ENCODE assay signal across 2 cellular contexts in the genomic region with DNA sequence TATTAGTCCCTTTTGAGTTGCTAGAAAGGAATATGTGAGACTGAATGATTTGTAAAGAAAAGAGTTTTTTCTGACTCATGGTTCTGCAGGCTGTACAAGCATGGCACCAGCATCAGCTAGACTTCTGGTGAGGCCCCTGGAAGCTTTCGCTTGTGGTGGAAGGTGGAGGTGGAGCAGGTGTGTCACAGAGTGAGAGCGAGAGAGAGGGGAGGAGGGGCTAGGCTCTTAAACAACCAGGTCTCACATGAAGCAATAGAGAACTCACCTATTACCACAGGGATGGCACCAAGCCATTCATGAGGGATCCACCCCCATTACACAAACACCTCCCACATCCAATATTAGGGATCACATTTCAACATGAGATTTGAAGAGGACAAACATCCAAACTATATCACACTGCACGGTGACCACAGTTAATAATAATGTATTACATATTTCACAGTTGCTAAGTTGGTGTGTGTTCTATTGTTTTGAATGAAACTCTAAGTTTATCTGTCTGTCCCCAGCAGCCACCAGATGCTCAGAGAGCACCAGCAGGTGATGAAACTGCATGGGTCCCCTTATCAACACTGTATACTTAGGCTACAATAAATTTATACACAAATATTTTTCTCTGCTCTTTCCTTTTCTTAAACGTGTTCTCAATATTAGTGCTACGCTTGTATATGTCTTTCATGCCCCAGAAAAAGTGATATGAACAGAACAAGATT.
TF ChIP-seq lines count a peak whose summit lies in the region.

No MANE protein-coding gene starts in this region.

TF ChIP-seq in GM23338, 12 proteins besides CTCF, POLR2A, EP300 and RAD21 (continues in another document):
- TF ChIP-seq ZNF114 (CRISPR knock-in tag; IDR thresholded peaks at IDR 0.05) (no peak), CREB1 (CRISPR knock-in tag; IDR thresholded peaks at IDR 0.05; ENCODE audit: low read depth) (no peak), EZH2 (IDR thresholded peaks at IDR 0.05; ENCODE audit: low read depth, unreplicated experiment) (no peak), NANOG (IDR thresholded peaks at IDR 0.05; ENCODE audit: borderline replicate concordance) (no peak), JUNB (IDR thresholded peaks at IDR 0.05; ENCODE audit: unreplicated experiment) (no peak), ZNF331 (CRISPR knock-in tag; IDR thresholded peaks at IDR 0.05; ENCODE audit: low read depth) (no peak)
- TF ChIP-seq, protein P1, sequence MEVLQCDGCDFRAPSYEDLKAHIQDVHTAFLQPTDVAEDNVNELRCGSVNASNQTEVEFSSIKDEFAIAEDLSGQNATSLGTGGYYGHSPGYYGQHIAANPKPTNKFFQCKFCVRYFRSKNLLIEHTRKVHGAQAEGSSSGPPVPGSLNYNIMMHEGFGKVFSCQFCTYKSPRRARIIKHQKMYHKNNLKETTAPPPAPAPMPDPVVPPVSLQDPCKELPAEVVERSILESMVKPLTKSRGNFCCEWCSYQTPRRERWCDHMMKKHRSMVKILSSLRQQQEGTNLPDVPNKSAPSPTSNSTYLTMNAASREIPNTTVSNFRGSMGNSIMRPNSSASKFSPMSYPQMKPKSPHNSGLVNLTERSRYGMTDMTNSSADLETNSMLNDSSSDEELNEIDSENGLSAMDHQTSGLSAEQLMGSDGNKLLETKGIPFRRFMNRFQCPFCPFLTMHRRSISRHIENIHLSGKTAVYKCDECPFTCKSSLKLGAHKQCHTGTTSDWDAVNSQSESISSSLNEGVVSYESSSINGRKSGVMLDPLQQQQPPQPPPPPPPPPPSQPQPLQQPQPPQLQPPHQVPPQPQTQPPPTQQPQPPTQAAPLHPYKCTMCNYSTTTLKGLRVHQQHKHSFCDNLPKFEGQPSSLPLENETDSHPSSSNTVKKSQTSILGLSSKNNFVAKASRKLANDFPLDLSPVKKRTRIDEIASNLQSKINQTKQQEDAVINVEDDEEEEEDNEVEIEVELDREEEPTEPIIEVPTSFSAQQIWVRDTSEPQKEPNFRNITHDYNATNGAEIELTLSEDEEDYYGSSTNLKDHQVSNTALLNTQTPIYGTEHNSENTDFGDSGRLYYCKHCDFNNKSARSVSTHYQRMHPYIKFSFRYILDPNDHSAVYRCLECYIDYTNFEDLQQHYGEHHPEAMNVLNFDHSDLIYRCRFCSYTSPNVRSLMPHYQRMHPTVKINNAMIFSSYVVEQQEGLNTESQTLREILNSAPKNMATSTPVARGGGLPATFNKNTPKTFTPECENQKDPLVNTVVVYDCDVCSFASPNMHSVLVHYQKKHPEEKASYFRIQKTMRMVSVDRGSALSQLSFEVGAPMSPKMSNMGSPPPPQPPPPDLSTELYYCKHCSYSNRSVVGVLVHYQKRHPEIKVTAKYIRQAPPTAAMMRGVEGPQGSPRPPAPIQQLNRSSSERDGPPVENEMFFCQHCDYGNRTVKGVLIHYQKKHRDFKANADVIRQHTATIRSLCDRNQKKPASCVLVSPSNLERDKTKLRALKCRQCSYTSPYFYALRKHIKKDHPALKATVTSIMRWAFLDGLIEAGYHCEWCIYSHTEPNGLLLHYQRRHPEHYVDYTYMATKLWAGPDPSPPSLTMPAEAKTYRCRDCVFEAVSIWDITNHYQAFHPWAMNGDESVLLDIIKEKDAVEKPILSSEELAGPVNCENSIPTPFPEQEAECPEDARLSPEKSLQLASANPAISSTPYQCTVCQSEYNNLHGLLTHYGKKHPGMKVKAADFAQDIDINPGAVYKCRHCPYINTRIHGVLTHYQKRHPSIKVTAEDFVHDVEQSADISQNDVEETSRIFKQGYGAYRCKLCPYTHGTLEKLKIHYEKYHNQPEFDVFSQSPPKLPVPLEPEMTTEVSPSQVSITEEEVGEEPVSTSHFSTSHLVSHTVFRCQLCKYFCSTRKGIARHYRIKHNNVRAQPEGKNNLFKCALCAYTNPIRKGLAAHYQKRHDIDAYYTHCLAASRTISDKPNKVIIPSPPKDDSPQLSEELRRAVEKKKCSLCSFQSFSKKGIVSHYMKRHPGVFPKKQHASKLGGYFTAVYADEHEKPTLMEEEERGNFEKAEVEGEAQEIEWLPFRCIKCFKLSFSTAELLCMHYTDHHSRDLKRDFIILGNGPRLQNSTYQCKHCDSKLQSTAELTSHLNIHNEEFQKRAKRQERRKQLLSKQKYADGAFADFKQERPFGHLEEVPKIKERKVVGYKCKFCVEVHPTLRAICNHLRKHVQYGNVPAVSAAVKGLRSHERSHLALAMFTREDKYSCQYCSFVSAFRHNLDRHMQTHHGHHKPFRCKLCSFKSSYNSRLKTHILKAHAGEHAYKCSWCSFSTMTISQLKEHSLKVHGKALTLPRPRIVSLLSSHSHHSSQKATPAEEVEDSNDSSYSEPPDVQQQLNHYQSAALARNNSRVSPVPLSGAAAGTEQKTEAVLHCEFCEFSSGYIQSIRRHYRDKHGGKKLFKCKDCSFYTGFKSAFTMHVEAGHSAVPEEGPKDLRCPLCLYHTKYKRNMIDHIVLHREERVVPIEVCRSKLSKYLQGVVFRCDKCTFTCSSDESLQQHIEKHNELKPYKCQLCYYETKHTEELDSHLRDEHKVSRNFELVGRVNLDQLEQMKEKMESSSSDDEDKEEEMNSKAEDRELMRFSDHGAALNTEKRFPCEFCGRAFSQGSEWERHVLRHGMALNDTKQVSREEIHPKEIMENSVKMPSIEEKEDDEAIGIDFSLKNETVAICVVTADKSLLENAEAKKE (CRISPR knock-in tag; IDR thresholded peaks at IDR 0.05) = no peak
- TF ChIP-seq, protein P2, sequence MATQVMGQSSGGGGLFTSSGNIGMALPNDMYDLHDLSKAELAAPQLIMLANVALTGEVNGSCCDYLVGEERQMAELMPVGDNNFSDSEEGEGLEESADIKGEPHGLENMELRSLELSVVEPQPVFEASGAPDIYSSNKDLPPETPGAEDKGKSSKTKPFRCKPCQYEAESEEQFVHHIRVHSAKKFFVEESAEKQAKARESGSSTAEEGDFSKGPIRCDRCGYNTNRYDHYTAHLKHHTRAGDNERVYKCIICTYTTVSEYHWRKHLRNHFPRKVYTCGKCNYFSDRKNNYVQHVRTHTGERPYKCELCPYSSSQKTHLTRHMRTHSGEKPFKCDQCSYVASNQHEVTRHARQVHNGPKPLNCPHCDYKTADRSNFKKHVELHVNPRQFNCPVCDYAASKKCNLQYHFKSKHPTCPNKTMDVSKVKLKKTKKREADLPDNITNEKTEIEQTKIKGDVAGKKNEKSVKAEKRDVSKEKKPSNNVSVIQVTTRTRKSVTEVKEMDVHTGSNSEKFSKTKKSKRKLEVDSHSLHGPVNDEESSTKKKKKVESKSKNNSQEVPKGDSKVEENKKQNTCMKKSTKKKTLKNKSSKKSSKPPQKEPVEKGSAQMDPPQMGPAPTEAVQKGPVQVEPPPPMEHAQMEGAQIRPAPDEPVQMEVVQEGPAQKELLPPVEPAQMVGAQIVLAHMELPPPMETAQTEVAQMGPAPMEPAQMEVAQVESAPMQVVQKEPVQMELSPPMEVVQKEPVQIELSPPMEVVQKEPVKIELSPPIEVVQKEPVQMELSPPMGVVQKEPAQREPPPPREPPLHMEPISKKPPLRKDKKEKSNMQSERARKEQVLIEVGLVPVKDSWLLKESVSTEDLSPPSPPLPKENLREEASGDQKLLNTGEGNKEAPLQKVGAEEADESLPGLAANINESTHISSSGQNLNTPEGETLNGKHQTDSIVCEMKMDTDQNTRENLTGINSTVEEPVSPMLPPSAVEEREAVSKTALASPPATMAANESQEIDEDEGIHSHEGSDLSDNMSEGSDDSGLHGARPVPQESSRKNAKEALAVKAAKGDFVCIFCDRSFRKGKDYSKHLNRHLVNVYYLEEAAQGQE (IDR thresholded peaks at IDR 0.05; ENCODE audit: unreplicated experiment) = no peak

TF ChIP-seq in HepG2, 621 proteins besides CTCF, POLR2A, EP300 and RAD21:
- TF ChIP-seq, protein P3, sequence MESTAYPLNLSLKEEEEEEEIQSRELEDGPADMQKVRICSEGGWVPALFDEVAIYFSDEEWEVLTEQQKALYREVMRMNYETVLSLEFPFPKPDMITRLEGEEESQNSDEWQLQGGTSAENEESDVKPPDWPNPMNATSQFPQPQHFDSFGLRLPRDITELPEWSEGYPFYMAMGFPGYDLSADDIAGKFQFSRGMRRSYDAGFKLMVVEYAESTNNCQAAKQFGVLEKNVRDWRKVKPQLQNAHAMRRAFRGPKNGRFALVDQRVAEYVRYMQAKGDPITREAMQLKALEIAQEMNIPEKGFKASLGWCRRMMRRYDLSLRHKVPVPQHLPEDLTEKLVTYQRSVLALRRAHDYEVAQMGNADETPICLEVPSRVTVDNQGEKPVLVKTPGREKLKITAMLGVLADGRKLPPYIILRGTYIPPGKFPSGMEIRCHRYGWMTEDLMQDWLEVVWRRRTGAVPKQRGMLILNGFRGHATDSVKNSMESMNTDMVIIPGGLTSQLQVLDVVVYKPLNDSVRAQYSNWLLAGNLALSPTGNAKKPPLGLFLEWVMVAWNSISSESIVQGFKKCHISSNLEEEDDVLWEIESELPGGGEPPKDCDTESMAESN (CRISPR knock-in tag; conservative IDR thresholded peaks at IDR 0.05) = no peak
- peak; percentile 34; the same call in 1 of the 2 replicates for TF ChIP-seq CEBPB (IDR thresholded peaks at IDR 0.05; ENCODE audit: borderline replicate concordance, low read depth, low read length)
- TF ChIP-seq, protein P4, sequence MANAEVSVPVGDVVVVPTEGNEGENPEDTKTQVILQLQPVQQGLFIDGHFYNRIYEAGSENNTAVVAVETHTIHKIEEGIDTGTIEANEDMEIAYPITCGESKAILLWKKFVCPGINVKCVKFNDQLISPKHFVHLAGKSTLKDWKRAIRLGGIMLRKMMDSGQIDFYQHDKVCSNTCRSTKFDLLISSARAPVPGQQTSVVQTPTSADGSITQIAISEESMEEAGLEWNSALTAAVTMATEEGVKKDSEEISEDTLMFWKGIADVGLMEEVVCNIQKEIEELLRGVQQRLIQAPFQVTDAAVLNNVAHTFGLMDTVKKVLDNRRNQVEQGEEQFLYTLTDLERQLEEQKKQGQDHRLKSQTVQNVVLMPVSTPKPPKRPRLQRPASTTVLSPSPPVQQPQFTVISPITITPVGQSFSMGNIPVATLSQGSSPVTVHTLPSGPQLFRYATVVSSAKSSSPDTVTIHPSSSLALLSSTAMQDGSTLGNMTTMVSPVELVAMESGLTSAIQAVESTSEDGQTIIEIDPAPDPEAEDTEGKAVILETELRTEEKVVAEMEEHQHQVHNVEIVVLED (CRISPR knock-in tag; IDR thresholded peaks at IDR 0.05; ENCODE audit: borderline replicate concordance) = no peak
